Comparison of ENCODE assay signal across 1 cellular context in genomic region chr3:62833538-62833937, GRCh38.
TF ChIP-seq lines count a peak whose summit lies in the region.

No MANE protein-coding gene starts in this region.

TF ChIP-seq in HCT116, 20 proteins besides CTCF, POLR2A, EP300 and RAD21 (continued from another document):
- no peak for TF ChIP-seq ZBTB33 (IDR thresholded peaks at IDR 0.05; ENCODE audit: extremely low read depth, insufficient replicate concordance, low read length)
